In the genomic region with DNA sequence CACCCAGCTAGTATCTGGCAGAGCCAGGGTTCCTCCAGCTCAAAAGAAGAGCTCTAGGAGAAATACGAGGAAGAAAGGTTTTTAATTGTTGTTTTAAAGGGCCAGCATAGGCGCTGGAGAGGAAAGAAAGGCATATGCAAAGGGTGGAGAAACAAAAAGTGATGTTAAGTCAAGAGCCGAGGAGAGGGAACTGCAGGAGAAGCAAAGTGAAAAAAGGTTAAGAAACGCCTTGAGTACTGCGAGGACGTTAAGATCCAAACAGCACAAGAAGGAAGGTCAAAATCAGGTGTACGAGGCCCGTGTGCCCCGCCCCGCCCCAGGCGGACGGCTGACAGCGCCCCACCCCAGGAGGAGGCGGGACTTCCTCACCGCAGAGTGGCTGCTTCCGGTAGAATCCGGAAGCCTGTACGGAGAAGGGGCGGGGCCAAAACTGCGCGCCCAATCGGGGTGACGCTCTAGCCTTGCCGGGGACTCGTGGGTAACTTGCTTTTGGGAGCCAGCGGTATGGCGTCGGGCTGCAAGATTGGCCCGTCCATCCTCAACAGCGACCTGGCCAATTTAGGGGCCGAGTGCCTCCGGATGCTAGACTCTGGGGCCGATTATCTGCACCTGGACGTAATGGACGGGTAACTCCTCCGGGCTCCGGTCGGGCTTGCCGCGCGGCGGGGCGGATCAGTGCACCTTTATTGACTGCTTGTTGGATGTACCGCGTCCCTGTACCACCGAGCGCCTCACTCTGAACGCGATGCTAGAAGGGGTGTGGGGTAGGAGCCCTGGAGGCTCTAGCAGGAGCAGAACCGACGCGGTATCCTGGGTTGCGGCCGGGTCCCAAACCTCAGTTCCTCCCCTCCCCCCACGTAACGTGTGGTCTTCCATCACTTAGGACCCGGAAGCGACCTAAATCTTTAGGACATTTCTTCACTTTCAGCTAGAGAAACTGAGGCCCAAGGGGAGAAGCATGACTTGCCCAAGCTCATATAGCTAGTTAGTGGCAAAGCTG, we compare ENCODE assay signal across 8 cellular contexts. TPM values are rescaled to one million over a fixed set of nuclear protein-coding genes. Genes with fewer than 3 reads are reported as not detected.
DNase-seq lines count a peak whose midpoint lies in the region; ATAC-seq, FAIRE-seq and TF ChIP-seq lines count a peak whose summit lies in the region.

Gene RPE (plus strand): TSS at position 481 of the 1,000 bp plus-strand sequence. CDS start 24 bp downstream, at position 505.

- FAIRE-seq in TTC549 (lab: Jason Lieb, UNC) = peak; percentile 78

- DNase-seq in NCI-H2107 treated with DMSO at 0.1 percent for 48 hours (lab: John Stamatoyannopoulos, UW; ENCODE audit: unreplicated experiment) = peak; percentile 93
- DNase-seq in body of pancreas = peak; percentile 97 to 98 (median 97)
- peak; percentile 45 for DNase-seq in iPS DF 19.7 (ENCODE audit: low read depth, low spot score)
- peak; percentile 98 for DNase-seq in sciatic nerve (ENCODE audit: low spot score)

- WGBS in body of pancreas, 2 donors = 0% methylated on average over 27 to 56 of the region's 58 CpGs

- no peaks in the 10 kb centered on the region for H3K36me3 ChIP-seq in body of pancreas (replicated peaks in 1 of 2; ENCODE audit: insufficient read depth in 1 of 2, low read depth in 2 of 2)

- peaks cover 40% of the 10 kb centered on the region for H3K4me1 ChIP-seq in body of pancreas

- TF ChIP-seq CTCF in 22Rv1 (IDR thresholded peaks at IDR 0.05) (no peak), body of pancreas (IDR thresholded peaks at IDR 0.05) (peak in 1 of 7 experiments; percentile 2)

- peak within 1 kb of the TSS; percentile 42 to 73 for H3K4me3 ChIP-seq in body of pancreas

- H3K9me3 ChIP-seq in body of pancreas = no peaks in the 10 kb centered on the region

- H3K27me3 ChIP-seq in body of pancreas = no peaks in the 10 kb centered on the region

- peak; percentile 98 for ATAC-seq in GM18520 (IDR thresholded peaks at IDR 0.05; ENCODE audit: unreplicated experiment)
- peak; percentile 100 for ATAC-seq in HG03064 (IDR thresholded peaks at IDR 0.05; ENCODE audit: low read depth, unreplicated experiment)
- peak; percentile 100 for ATAC-seq in body of pancreas
- peak; percentile 100 for ATAC-seq in sciatic nerve

- intact Hi-C loops in body of pancreas (cut with DNase I) = no loop called here
- intact Hi-C loops in sciatic nerve (cut with DNase I) = no loop called here

- peak; percentile 12 to 76 (median 66) for TF ChIP-seq POLR2A in body of pancreas (IDR thresholded peaks at IDR 0.05)

- peak within 1 kb of the TSS; percentile 67 for H3K27ac ChIP-seq in 22Rv1
- peak within 1 kb of the TSS; percentile 60 to 83 (median 73) for H3K27ac ChIP-seq in body of pancreas

RNA-seq across cellular contexts. Expression of gene RPE, which starts in this region (rescaled TPM):
- total RNA-seq in body of pancreas = 10 to 100 TPM; 22.1 to 37.9 TPM
- 50.3 TPM for total RNA-seq in sciatic nerve

Comparison
In these comparisons a context has a peak if more than half of its experiments do, and no peak if none do; other contexts are left out.
1. Peak in every context shown above with its lines: DNase-seq, ATAC-seq, H3K4me3 ChIP-seq and H3K27ac ChIP-seq.
2. DNase-seq: peak in every context shown above with its lines; median percentile 98 in sciatic nerve; 97 in body of pancreas; 93 in NCI-H2107 treated with DMSO at 0.1 percent for 48 hours; 45 in iPS DF 19.7.